ENCODE assay signal across 24 cellular contexts in genomic region chr2:155294358-155294757, GRCh38.
DNase-seq lines count a peak whose midpoint lies in the region; ATAC-seq, FAIRE-seq and TF ChIP-seq lines count a peak whose summit lies in the region.
"Had no signal": no experiment of that assay in that cellular context is flagged by ENCODE, and none has a peak within 500 bp of the region (broad histone marks: within the 10 kb centered on the region; RNA-seq: fewer than 3 reads in every experiment).

No MANE protein-coding gene starts in this region.

- no peak for TF ChIP-seq RAD21 in K562 (CRISPR knock-in tag; conservative IDR thresholded peaks at IDR 0.05 in 1 of 2, IDR thresholded peaks at IDR 0.05 in 1 of 2)

- no peaks in the 10 kb centered on the region for H3K36me3 Mint-ChIP-seq in activated CD4-positive, alpha-beta memory T cell treated with anti-CD3 and anti-CD28 coated beads for 36 hours
- no peaks in the 10 kb centered on the region for H3K36me3 Mint-ChIP-seq in T-cell
- H3K36me3 Mint-ChIP-seq: CD8-positive, alpha-beta T cell had no signal

- POLR2A ChIA-PET in HEK293T (lab: Yijun Ruan, JAX) (no interaction called here), K562 (lab: Yijun Ruan, JAX) (no interaction called here), T-cell (lab: Charles Lee) (no interaction called here)
- POLR2A ChIA-PET in activated CD4-positive, alpha-beta memory T cell treated with anti-CD3 and anti-CD28 coated beads for 36 hours (lab: Charles Lee): no interaction called here

- TF ChIP-seq POLR2A in K562 (conservative IDR thresholded peaks at IDR 0.05): no peak

- H3K27ac ChIP-seq in K562 (ENCODE audit: extremely low read depth, low read depth, low read length) (no peak overlapping the region), kidney (ENCODE audit: low read depth in 2 of 2, low read length in 2 of 2) (no peak overlapping the region)
- H3K27ac ChIP-seq: A549; BLaER1 treated with 17β-estradiol and CSF1 and Interleukin-3, amounts not matched to agents 10 nM and 100 nM; C4-2B had no signal

- intact Hi-C loops in K562 (cut with micrococcal nuclease): no loop called here
- intact Hi-C loops in kidney (cut with DNase I): no loop called here
- intact Hi-C loops in activated CD4-positive, alpha-beta memory T cell treated with anti-CD3 and anti-CD28 coated beads for 36 hours (cut with micrococcal nuclease): no loop called here

- no peak for DNase-seq in HEK293T (ENCODE audit: extremely low spot score)
- no peak for DNase-seq in K562 (ENCODE audit: extremely low read depth in 1 of 4, low spot score in 3 of 4)
- DNase-seq in kidney: no peak
- no peak for DNase-seq in activated CD4-positive, alpha-beta memory T cell treated with anti-CD3 and anti-CD28 coated beads for 36 hours
- DNase-seq in T-cell: no peak
- DNase-seq in GM19240 (ENCODE audit: insufficient read length, low spot score): no peak
- DNase-seq: 8988T; AML-193; Caco-2; Calu3; CD4-positive, alpha-beta T cell; CD8-positive, alpha-beta T cell; DMS79 treated with DMSO at 0.1 percent for 48 hours; GF-D8 had no signal

- no peaks in the 10 kb centered on the region for H3K9me3 ChIP-seq in K562 (replicated peaks; ENCODE audit: control insufficient read depth, insufficient read depth, low read depth, low read length)
- H3K9me3 ChIP-seq in kidney (ENCODE audit: control insufficient read depth in 1 of 2, low read length in 2 of 2): no peaks in the 10 kb centered on the region
- H3K9me3 ChIP-seq: A549; BLaER1 treated with 17β-estradiol and CSF1 and Interleukin-3, amounts not matched to agents 10 nM and 100 nM; Caco-2 had no signal

- no peaks in the 10 kb centered on the region for H3K4me1 Mint-ChIP-seq in activated CD4-positive, alpha-beta memory T cell treated with anti-CD3 and anti-CD28 coated beads for 36 hours (ENCODE audit: low read depth)
- no peaks in the 10 kb centered on the region for H3K4me1 Mint-ChIP-seq in T-cell
- H3K4me1 Mint-ChIP-seq: B cell had no signal

- FAIRE-seq in A204.1 (lab: Jason Lieb, UNC) (peak; percentile 80), K562 (lab: Jason Lieb, UNC) (no peak), kidney (lab: Jason Lieb, UNC) (peak; percentile 30)
- FAIRE-seq: A549, D721Med, G401.6, GM12892, GM18507 had no signal

- no peak for TF ChIP-seq EP300 in K562 (IDR thresholded peaks at IDR 0.05; ENCODE audit: low read length)

- no peak overlapping the region for H3K4me3 Mint-ChIP-seq in activated CD4-positive, alpha-beta memory T cell treated with anti-CD3 and anti-CD28 coated beads for 36 hours
- no peak overlapping the region for H3K4me3 Mint-ChIP-seq in T-cell
- H3K4me3 Mint-ChIP-seq: B cell; CD4-positive, alpha-beta T cell; CD8-positive, alpha-beta T cell had no signal

- H3K27me3 Mint-ChIP-seq in activated CD4-positive, alpha-beta memory T cell treated with anti-CD3 and anti-CD28 coated beads for 36 hours: no peaks in the 10 kb centered on the region
- no peaks in the 10 kb centered on the region for H3K27me3 Mint-ChIP-seq in T-cell
- H3K27me3 Mint-ChIP-seq: B cell; CD4-positive, alpha-beta T cell had no signal

- H4K20me1 ChIP-seq in K562 (replicated peaks; ENCODE audit: control insufficient read depth, insufficient read depth, low read length): no peaks in the 10 kb centered on the region
- H4K20me1 ChIP-seq: BLaER1 treated with 17β-estradiol and CSF1 and Interleukin-3, amounts not matched to agents 10 nM and 100 nM had no signal

- no TSS peak for BruUV-seq in K562 (replicated peaks; lab: Mats Ljungman, UMichigan)

- WGBS in K562 (ENCODE audit: insufficient coverage, low coverage, missing lambda C conversion rate): 0% methylated on average over 1 of the region's 1 CpG

- H3K9me1 ChIP-seq in K562 (ENCODE audit: control insufficient read depth, insufficient read depth, low read length): no peaks in the 10 kb centered on the region

- H3K9ac ChIP-seq in K562 (ENCODE audit: insufficient read depth in 1 of 2, low read depth in 2 of 2, low read length in 2 of 2) (no peak overlapping the region), kidney (ENCODE audit: low read length in 2 of 2) (no peak overlapping the region)
- H3K9ac ChIP-seq: BLaER1 treated with 17β-estradiol and CSF1 and Interleukin-3, amounts not matched to agents 10 nM and 100 nM had no signal

- no peaks in the 10 kb centered on the region for H3K27me3 ChIP-seq in K562 (ENCODE audit: control insufficient read depth in 2 of 2, insufficient read depth in 2 of 2, low read length in 2 of 2)
- H3K27me3 ChIP-seq: BLaER1 treated with 17β-estradiol and CSF1 and Interleukin-3, amounts not matched to agents 10 nM and 100 nM had no signal

- TF ChIP-seq CTCF in K562 (IDR thresholded peaks at IDR 0.05 in 2 of 3, conservative IDR thresholded peaks at IDR 0.05 in 1 of 3; ENCODE audit: insufficient read depth in 2 of 3, low read depth in 1 of 3, low read length in 3 of 3): no peak
- no peak for TF ChIP-seq CTCF in kidney (IDR thresholded peaks at IDR 0.05; ENCODE audit: borderline replicate concordance, extremely low read depth, insufficient read depth)

- in situ Hi-C loops in K562 (cut with MboI): no loop called here

- no peaks in the 10 kb centered on the region for H3K79me2 ChIP-seq in K562 (ENCODE audit: control insufficient read depth, insufficient read depth, low read length)

- no peak overlapping the region for H3K4me3 ChIP-seq in K562
- no peak overlapping the region for H3K4me3 ChIP-seq in kidney (ENCODE audit: low read length in 2 of 2)
- H3K4me3 ChIP-seq: A549; BLaER1 treated with 17β-estradiol and CSF1 and Interleukin-3, amounts not matched to agents 10 nM and 100 nM had no signal

- H3K27ac Mint-ChIP-seq in activated CD4-positive, alpha-beta memory T cell treated with anti-CD3 and anti-CD28 coated beads for 36 hours: no peak overlapping the region
- H3K27ac Mint-ChIP-seq in T-cell: no peak overlapping the region
- H3K27ac Mint-ChIP-seq: B cell; CD4-positive, alpha-beta T cell; CD8-positive, alpha-beta T cell had no signal

- H3K36me3 ChIP-seq in K562 (ENCODE audit: control insufficient read depth, insufficient read depth, low read length) (no peaks in the 10 kb centered on the region), kidney (ENCODE audit: control insufficient read depth in 1 of 2, insufficient read depth in 2 of 2, low read length in 2 of 2) (no peaks in the 10 kb centered on the region)
- H3K36me3 ChIP-seq: BLaER1 treated with 17β-estradiol and CSF1 and Interleukin-3, amounts not matched to agents 10 nM and 100 nM had no signal

- CTCF ChIA-PET in HEK293T (lab: Yijun Ruan, JAX) (no interaction called here), K562 (lab: Yijun Ruan, JAX; ENCODE audit: low intra/inter-chr PET ratio) (no interaction called here), T-cell (lab: Charles Lee) (interaction anchor here in 1 of 2 donors (0.6 kb wide), 1 partner anchor 112 kb away, joined by 3 read pairs; no protein-coding TSS in a partner anchor)
- CTCF ChIA-PET in activated CD4-positive, alpha-beta memory T cell treated with anti-CD3 and anti-CD28 coated beads for 36 hours (lab: Charles Lee): no interaction called here

- peaks cover 11% of the 10 kb centered on the region for H3K9me3 Mint-ChIP-seq in activated CD4-positive, alpha-beta memory T cell treated with anti-CD3 and anti-CD28 coated beads for 36 hours
- H3K9me3 Mint-ChIP-seq in T-cell: peaks cover 4 to 7% (median 5%) of the 10 kb centered on the region in 3 donors
- H3K9me3 Mint-ChIP-seq: CD4-positive, alpha-beta T cell; CD8-positive, alpha-beta T cell had no signal

- no peak overlapping the region for H2AFZ ChIP-seq in K562 (ENCODE audit: low read depth, low read length)

- H3K4me1 ChIP-seq in K562 (replicated peaks in 1 of 2; ENCODE audit: control insufficient read depth in 2 of 2, insufficient read depth in 2 of 2, low read length in 2 of 2) (no peaks in the 10 kb centered on the region), kidney (ENCODE audit: control insufficient read depth in 1 of 2, insufficient read depth in 1 of 2, low read depth in 1 of 2, low read length in 2 of 2) (no peaks in the 10 kb centered on the region)
- H3K4me1 ChIP-seq: A549, Caco-2 had no signal

- no peak overlapping the region for H3K4me2 ChIP-seq in K562 (ENCODE audit: insufficient read depth, low read length)
- H3K4me2 ChIP-seq: A549; BLaER1 treated with 17β-estradiol and CSF1 and Interleukin-3, amounts not matched to agents 10 nM and 100 nM had no signal

- no peak for ATAC-seq in K562
- no peak for ATAC-seq in T-cell (replicated peaks in 1 of 4)
- ATAC-seq in GM21423 (IDR thresholded peaks at IDR 0.05; ENCODE audit: unreplicated experiment): no peak
- ATAC-seq: A549; CD8-positive, alpha-beta T cell had no signal

TF ChIP-seq in HEK293T, 16 proteins besides CTCF, POLR2A, EP300 and RAD21:
- TF ChIP-seq BHLHE40 (IDR thresholded peaks at IDR 0.05; ENCODE audit: borderline replicate concordance): no peak
- TF ChIP-seq PKNOX1 (IDR thresholded peaks at IDR 0.05): no peak
- peak; percentile 70 for TF ChIP-seq ELF4 (IDR thresholded peaks at IDR 0.05)
- no peak for TF ChIP-seq NFRKB (IDR thresholded peaks at IDR 0.05)
- TF ChIP-seq ARNT (IDR thresholded peaks at IDR 0.05): no peak

TF ChIP-seq in K562, 482 proteins besides CTCF, POLR2A, EP300 and RAD21 (continues in another document):
- no peak for TF ChIP-seq ZFX (CRISPR knock-in tag; IDR thresholded peaks at IDR 0.05)
